Comparison of ENCODE assay signal across 8 cellular contexts in the genomic region with DNA sequence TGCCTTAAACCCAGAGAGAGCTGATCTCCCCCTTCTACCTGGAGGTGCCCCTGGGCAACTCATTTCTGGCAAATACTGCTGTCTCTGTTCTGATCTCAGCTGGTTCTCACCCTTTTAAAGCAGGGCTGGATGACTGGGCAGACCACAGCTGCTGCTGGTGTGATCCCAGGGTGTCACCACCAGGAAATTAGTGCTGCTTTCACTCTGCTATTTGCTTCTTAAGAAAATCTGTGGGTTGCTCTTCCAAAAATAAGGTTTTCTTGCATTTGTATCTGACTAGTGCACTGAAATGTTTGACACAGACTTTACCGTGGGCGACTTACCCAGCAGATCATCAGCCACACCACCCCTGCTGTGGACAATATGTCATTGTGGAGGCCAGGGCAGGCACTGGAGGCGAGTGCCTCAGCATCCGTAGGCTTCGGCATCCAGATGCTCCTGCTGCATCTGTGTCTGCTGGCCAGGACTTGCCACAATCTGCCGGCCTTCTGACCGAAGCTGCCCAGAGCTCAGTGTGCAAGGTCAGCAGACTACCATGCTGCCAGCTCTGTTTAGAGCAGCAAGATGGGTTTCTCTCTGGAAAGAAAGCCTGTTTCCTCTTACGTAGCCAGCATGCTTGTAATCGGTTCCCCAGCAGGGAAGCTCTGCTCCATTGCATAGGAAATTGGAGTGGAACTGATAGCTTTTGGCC. TPM values are rescaled to one million over a fixed set of nuclear protein-coding genes. Genes with fewer than 3 reads are reported as not detected.
DNase-seq lines count a peak whose midpoint lies in the region; ATAC-seq and FAIRE-seq lines count a peak whose summit lies in the region.

No MANE protein-coding gene starts in this region.

- peak; percentile 33 for DNase-seq in NCI-H2227 (lab: John Stamatoyannopoulos, UW; ENCODE audit: unreplicated experiment)
- DNase-seq in NCI-H2227 treated with DMSO at 0.1 percent for 48 hours (lab: John Stamatoyannopoulos, UW) = no peak
- peak; percentile 70 to 76 for DNase-seq in activated naive CD4-positive, alpha-beta T cell treated with anti-CD3 and anti-CD28 coated beads, Interleukin-2, amount 50 U/mL, for 72 hours (ENCODE audit: low spot score in 2 of 2)
- DNase-seq in islet precursor cell = peak; percentile 57
- DNase-seq in stimulated activated CD8-positive, alpha-beta memory T cell treated with anti-CD3 and anti-CD28 coated beads, Interleukin-2, amount 100 ng/mL, for 48 hours (ENCODE audit: low read depth in 2 of 2) = peak; percentile 38 to 58
- DNase-seq in urothelium cell line (ENCODE audit: low spot score) = no peak
- DNase-seq in HPDE6-E6E7 (ENCODE audit: extremely low spot score) = no peak

- peak; percentile 92 for ATAC-seq in HG03175 (IDR thresholded peaks at IDR 0.05; ENCODE audit: unreplicated experiment)
- peak; percentile 97 to 98 for ATAC-seq in activated naive CD4-positive, alpha-beta T cell treated with anti-CD3 and anti-CD28 coated beads, Interleukin-2, amount 50 U/mL, for 72 hours

- no peak for FAIRE-seq in urothelium cell line (lab: Jason Lieb, UNC)

- H3K36me3 Mint-ChIP-seq in activated naive CD4-positive, alpha-beta T cell treated with anti-CD3 and anti-CD28 coated beads, Interleukin-2, amount 50 U/mL, for 72 hours = peaks cover 6 to 18% of the 10 kb centered on the region in 2 donors

- H3K27ac Mint-ChIP-seq in activated naive CD4-positive, alpha-beta T cell treated with anti-CD3 and anti-CD28 coated beads, Interleukin-2, amount 50 U/mL, for 72 hours = peak overlapping the region; percentile 69 to 79

- H3K9me3 Mint-ChIP-seq in activated naive CD4-positive, alpha-beta T cell treated with anti-CD3 and anti-CD28 coated beads, Interleukin-2, amount 50 U/mL, for 72 hours = peaks cover 3 to 5% of the 10 kb centered on the region in 2 donors

RNA-seq across cellular contexts. Expression of a gene that starts 13.6 kb away (rescaled TPM):
- total RNA-seq in activated naive CD4-positive, alpha-beta T cell treated with anti-CD3 and anti-CD28 coated beads, Interleukin-2, amount 50 U/mL, for 72 hours = 10 to 100 TPM; 15.7 to 23.4 TPM

Comparison
In these comparisons a context has a peak if more than half of its experiments do, and no peak if none do; other contexts are left out.
1. DNase-seq: peak in NCI-H2227 (single experiment), activated naive CD4-positive, alpha-beta T cell treated with anti-CD3 and anti-CD28 coated beads, Interleukin-2, amount 50 U/mL, for 72 hours (2 of 2), islet precursor cell (single experiment) and stimulated activated CD8-positive, alpha-beta memory T cell treated with anti-CD3 and anti-CD28 coated beads, Interleukin-2, amount 100 ng/mL, for 48 hours (2 of 2); none in NCI-H2227 treated with DMSO at 0.1 percent for 48 hours (single experiment), urothelium cell line (single experiment) and HPDE6-E6E7 (single experiment).